ENCODE assay signal across 8 cellular contexts in genomic region chr13:73058432-73058740, GRCh38. TPM values are rescaled to one million over a fixed set of nuclear protein-coding genes. Genes with fewer than 3 reads are reported as not detected.
DNase-seq lines count a peak whose midpoint lies in the region; ATAC-seq and TF ChIP-seq lines count a peak whose summit lies in the region.

No MANE protein-coding gene starts in this region.

- TF ChIP-seq POLR2A in ovary (IDR thresholded peaks at IDR 0.05) = no peak

- H3K4me2 ChIP-seq in BLaER1 treated with 17β-estradiol and CSF1 and Interleukin-3, amounts not matched to agents 10 nM and 100 nM = peak overlapping the region; percentile 86 to 100 (median 97)

- TF ChIP-seq CTCF in dorsolateral prefrontal cortex (IDR thresholded peaks at IDR 0.05 in 54 of 56, conservative IDR thresholded peaks at IDR 0.05 in 2 of 56; ENCODE audit: low read depth in 1 of 56, partially characterized antibody in 56 of 56) (no peak), ovary (IDR thresholded peaks at IDR 0.05) (no peak)

- H3K36me3 ChIP-seq in BLaER1 treated with 17β-estradiol and CSF1 and Interleukin-3, amounts not matched to agents 10 nM and 100 nM = no peaks in the 10 kb centered on the region
- no peaks in the 10 kb centered on the region for H3K36me3 ChIP-seq in ovary

- intact Hi-C loops in dorsolateral prefrontal cortex (cut with DNase I) (no loop called here), ovary (cut with DNase I) (no loop called here)

- peak overlapping the region; percentile 62 to 79 (median 72) for H3K4me3 ChIP-seq in BLaER1 treated with 17β-estradiol and CSF1 and Interleukin-3, amounts not matched to agents 10 nM and 100 nM
- peak overlapping the region; percentile 46 to 85 (median 71) for H3K4me3 ChIP-seq in dorsolateral prefrontal cortex
- H3K4me3 ChIP-seq in ovary = peak overlapping the region; percentile 61

- peaks cover 0 to 16% (median 9%) of the 10 kb centered on the region in 10 experiments; a peak in 10 of 20 replicates for H3K4me1 ChIP-seq in BLaER1 treated with 17β-estradiol and CSF1 and Interleukin-3, amounts not matched to agents 10 nM and 100 nM
- H3K4me1 ChIP-seq in ovary (ENCODE audit: insufficient read depth) = no peaks in the 10 kb centered on the region

- TF ChIP-seq EP300 in ovary (IDR thresholded peaks at IDR 0.05) = no peak

- H3K27ac ChIP-seq in BLaER1 treated with 17β-estradiol and CSF1 and Interleukin-3, amounts not matched to agents 10 nM and 100 nM = no peak overlapping the region
- H3K27ac ChIP-seq in dorsolateral prefrontal cortex (peak overlapping the region in 3 of 59 donors; percentile 6 to 61 (median 18)), ovary (peak overlapping the region in 1 of 2 donors; percentile 59)

- H4K20me1 ChIP-seq in BLaER1 treated with 17β-estradiol and CSF1 and Interleukin-3, amounts not matched to agents 10 nM and 100 nM = peaks cover 0 to 18% (median 7%) of the 10 kb centered on the region in 11 experiments; a peak in 10 of 22 replicates

- WGBS in ovary, 3 donors = 0 to 3% (median 1%) methylated on average over 8 of the region's 8 CpGs

- ATAC-seq in GM19455 (IDR thresholded peaks at IDR 0.05; ENCODE audit: unreplicated experiment) = peak; percentile 20
- peak; percentile 2 for ATAC-seq in HG03558 (IDR thresholded peaks at IDR 0.05; ENCODE audit: extremely low read depth, unreplicated experiment)

- peaks cover 52 to 71% (median 68%) of the 10 kb centered on the region in 11 experiments for H3K27me3 ChIP-seq in BLaER1 treated with 17β-estradiol and CSF1 and Interleukin-3, amounts not matched to agents 10 nM and 100 nM
- H3K27me3 ChIP-seq in dorsolateral prefrontal cortex (peaks cover 0 to 45% (median 18%) of the 10 kb centered on the region in 45 donors), ovary (no peaks in the 10 kb centered on the region)

- peak overlapping the region in 3 of 11 experiments; percentile 34 to 71 (median 42); a peak in 1 of 22 replicates for H3K9ac ChIP-seq in BLaER1 treated with 17β-estradiol and CSF1 and Interleukin-3, amounts not matched to agents 10 nM and 100 nM

- DNase-seq in dorsolateral prefrontal cortex (no peak), ovary (no peak), T1000 (lab: John Stamatoyannopoulos, UW) (no peak), NCI-H2081 (lab: John Stamatoyannopoulos, UW) (no peak), COLO668 (lab: John Stamatoyannopoulos, UW; ENCODE audit: unreplicated experiment) (no peak)

- H3K9me3 ChIP-seq in BLaER1 treated with 17β-estradiol and CSF1 and Interleukin-3, amounts not matched to agents 10 nM and 100 nM (replicated peaks in 1 of 11) = no peaks in the 10 kb centered on the region
- no peaks in the 10 kb centered on the region for H3K9me3 ChIP-seq in ovary

RNA-seq across cellular contexts. Expression of gene KLF5, which starts 0.4 kb away (rescaled TPM):
- total RNA-seq in dorsolateral prefrontal cortex (10 to 100 TPM in 1 of 120 experiments, 1 to 10 TPM in 118, under 1 TPM in 1; 0.91 to 11.0 (median 3.6) TPM), ovary (10 to 100 TPM in 1 of 7 donors, 1 to 10 TPM in 6; 2.1 to 45.7 (median 6.9) TPM)
- 1 to 10 TPM; 2.5 to 9.8 TPM for polyA plus RNA-seq in ovary
